In the genomic region with DNA sequence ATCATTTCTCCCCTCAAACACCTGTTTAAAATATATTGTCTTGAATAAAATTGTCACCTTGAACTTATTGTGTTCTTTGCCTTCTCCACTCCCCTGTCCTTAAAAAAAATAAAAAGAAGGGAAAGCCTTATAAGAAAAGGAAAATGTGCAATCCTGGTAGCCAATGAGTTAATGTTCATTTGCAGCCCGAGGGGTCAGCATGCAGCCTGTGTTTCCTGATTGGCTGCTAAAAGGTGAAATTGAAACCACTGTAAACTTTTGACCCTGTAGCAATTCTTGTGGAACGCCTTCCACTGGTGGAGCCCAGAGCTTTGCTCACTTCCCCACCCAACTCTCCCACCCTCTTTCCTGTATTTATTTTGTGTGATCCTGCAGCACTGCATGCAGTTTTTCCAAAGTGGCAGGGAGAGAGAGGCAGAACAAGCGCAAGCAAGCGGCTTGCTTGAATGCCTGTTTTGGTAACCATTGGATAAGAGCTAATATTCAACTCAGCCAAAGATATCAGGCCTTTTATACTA, we compare ENCODE assay signal across 8 cellular contexts.
DNase-seq lines count a peak whose midpoint lies in the region; ATAC-seq and TF ChIP-seq lines count a peak whose summit lies in the region.

No MANE protein-coding gene starts in this region.

- TF ChIP-seq CTCF in epithelial cell of proximal tubule (conservative IDR thresholded peaks at IDR 0.05; ENCODE audit: low read depth, low read length) = no peak

- peaks cover 36% of the 10 kb centered on the region for H3K4me1 ChIP-seq in mucosa of stomach (ENCODE audit: control insufficient read depth, insufficient read depth, low read length)

- H3K4me3 ChIP-seq in epithelial cell of proximal tubule (ENCODE audit: low read depth, low read length) = peak overlapping the region; percentile 10
- no peak overlapping the region for H3K4me3 ChIP-seq in mucosa of stomach (ENCODE audit: low read length)

- DNase-seq in DMS153 treated with DMSO at 0.1 percent for 48 hours (lab: John Stamatoyannopoulos, UW; ENCODE audit: unreplicated experiment) (peak; percentile 54), NCI-H1092 treated with DMSO at 0.1 percent for 48 hours (lab: John Stamatoyannopoulos, UW) (peak; percentile 90), SW480 (ENCODE audit: low spot score) (peak; percentile 92), epithelial cell of proximal tubule (ENCODE audit: low read depth) (peak; percentile 61), activated gamma-delta T cell treated with Interleukin-2 at 50 U/mL for 16 hours (no peak), ecto neural progenitor cell (ENCODE audit: low spot score) (no peak)

- H3K9ac ChIP-seq in mucosa of stomach (ENCODE audit: low read length) = peak overlapping the region; percentile 52

- H3K27me3 ChIP-seq in mucosa of stomach (ENCODE audit: control insufficient read depth, insufficient read depth, low read length) = no peaks in the 10 kb centered on the region

- H3K36me3 ChIP-seq in mucosa of stomach (ENCODE audit: control insufficient read depth, insufficient read depth, low read length) = no peaks in the 10 kb centered on the region

- ATAC-seq in GM21619 (IDR thresholded peaks at IDR 0.05; ENCODE audit: unreplicated experiment) = peak; percentile 47

- H3K9me3 ChIP-seq in mucosa of stomach (ENCODE audit: control insufficient read depth, low read length) = no peaks in the 10 kb centered on the region

Comparison
In these comparisons a context has a peak if more than half of its experiments do, and no peak if none do; other contexts are left out.
1. DNase-seq: peak in DMS153 treated with DMSO at 0.1 percent for 48 hours (single experiment), NCI-H1092 treated with DMSO at 0.1 percent for 48 hours (single experiment), SW480 (single experiment) and epithelial cell of proximal tubule (single experiment); none in activated gamma-delta T cell treated with Interleukin-2 at 50 U/mL for 16 hours (single experiment) and ecto neural progenitor cell (single experiment).